1 cellular context compared by ENCODE assay signal in the genomic region with DNA sequence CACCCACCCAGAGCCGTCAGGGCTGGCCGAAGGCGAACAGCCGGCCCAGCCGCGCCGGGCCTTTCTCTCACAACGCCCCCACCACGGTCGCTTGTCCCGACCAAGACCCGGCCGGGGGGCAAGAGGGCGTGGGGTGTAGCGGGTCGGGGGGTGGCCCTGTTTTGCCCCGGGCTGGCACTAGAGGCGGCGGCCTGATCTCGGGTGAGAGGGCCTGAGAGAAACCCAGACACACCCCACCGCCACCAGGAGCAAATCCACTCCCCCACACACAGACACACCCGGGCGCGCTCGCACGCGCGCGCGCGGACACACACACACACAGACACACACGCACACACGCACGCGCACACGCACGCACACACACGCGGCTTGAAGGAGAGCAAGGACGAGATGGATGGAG.
TF ChIP-seq lines count a peak whose summit lies in the region.

No MANE protein-coding gene starts in this region.

TF ChIP-seq in WTC11, 78 proteins besides CTCF, POLR2A, EP300 and RAD21 (continued from another document):
- TF ChIP-seq, protein P1, sequence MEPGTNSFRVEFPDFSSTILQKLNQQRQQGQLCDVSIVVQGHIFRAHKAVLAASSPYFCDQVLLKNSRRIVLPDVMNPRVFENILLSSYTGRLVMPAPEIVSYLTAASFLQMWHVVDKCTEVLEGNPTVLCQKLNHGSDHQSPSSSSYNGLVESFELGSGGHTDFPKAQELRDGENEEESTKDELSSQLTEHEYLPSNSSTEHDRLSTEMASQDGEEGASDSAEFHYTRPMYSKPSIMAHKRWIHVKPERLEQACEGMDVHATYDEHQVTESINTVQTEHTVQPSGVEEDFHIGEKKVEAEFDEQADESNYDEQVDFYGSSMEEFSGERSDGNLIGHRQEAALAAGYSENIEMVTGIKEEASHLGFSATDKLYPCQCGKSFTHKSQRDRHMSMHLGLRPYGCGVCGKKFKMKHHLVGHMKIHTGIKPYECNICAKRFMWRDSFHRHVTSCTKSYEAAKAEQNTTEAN (CRISPR knock-in tag; IDR thresholded peaks at IDR 0.05), result 0 out of 2 replicates have a peak, but pooled peaks have one; percentile 79
